29 cellular contexts compared by ENCODE assay signal in genomic region chr15:79099692-79100091, GRCh38. TPM values are rescaled to one million over a fixed set of nuclear protein-coding genes. Genes with fewer than 3 reads are reported as not detected.
A peak's percentile ranks its signal among the peaks of the same experiment; 100 is the strongest.
DNase-seq lines count a peak whose midpoint lies in the region; ATAC-seq and TF ChIP-seq lines count a peak whose summit lies in the region.
"Had no signal": no experiment of that assay in that cellular context is flagged by ENCODE, and none has a peak within 500 bp of the region (broad histone marks: within the 10 kb centered on the region; RNA-seq: fewer than 3 reads in every experiment).

No MANE protein-coding gene starts in this region.

- peak; percentile 12 for DNase-seq in CD14-positive monocyte (ENCODE audit: low spot score)
- DNase-seq in Panc1 (ENCODE audit: low read depth, low spot score), result no peak
- DNase-seq in ecto neural progenitor cell (ENCODE audit: low spot score), result peak; percentile 36
- DNase-seq in mesenteric fat pad (ENCODE audit: low spot score), result peak; percentile 24
- DNase-seq in middle frontal gyrus (ENCODE audit: extremely low spot score, low spot score), result no peak
- DNase-seq in OCI-M2 (lab: John Stamatoyannopoulos, UW; ENCODE audit: unreplicated experiment), result no peak
- DNase-seq in retina, result no peak
- DNase-seq: activated CD4-positive, alpha-beta T cell treated with anti-CD3 and anti-CD28 coated beads, Interleukin-2, amount 50 U/mL, for 4 hours; activated CD4-positive, CD25-positive, alpha-beta regulatory T cell; activated CD8-positive, alpha-beta memory T cell treated with anti-CD3 and anti-CD28 coated beads, Interleukin-2, amount 50 U/mL, for 48 hours; BE2C; dermis blood vessel endothelial cell; H7; hippocampal formation; left lung; naive thymus-derived CD8-positive, alpha-beta T cell; nucleus accumbens; PC-9; psoas muscle; SHP77 treated with DMSO at 0.1 percent for 48 hours; stimulated activated naive CD4-positive, alpha-beta T cell; SW 1271; T1000 had no signal

- intact Hi-C loops in CD14-positive monocyte (cut with micrococcal nuclease), result no loop called here
- intact Hi-C loops in Panc1 (cut with micrococcal nuclease; ENCODE audit: unreplicated experiment), result no loop called here

- in situ Hi-C loops in Panc1 (cut with HindIII; ENCODE audit: low pct_unique_long_range_greater_than_20kb, low sequenced_read_pairs), result no loop called here

- TF ChIP-seq CTCF in CD14-positive monocyte (IDR thresholded peaks at IDR 0.05) (no peak), Panc1 (IDR thresholded peaks at IDR 0.05) (no peak)

- ATAC-seq in Panc1 (peak; percentile 21; the same call in 1 of the 2 replicates), HG03097 (IDR thresholded peaks at IDR 0.05; ENCODE audit: low FRiP score, unreplicated experiment) (no peak)
- ATAC-seq: gastroesophageal sphincter; left lung; naive thymus-derived CD8-positive, alpha-beta T cell; psoas muscle had no signal

- H3K4me3 ChIP-seq in Panc1 (ENCODE audit: low read depth in 2 of 2, low read length in 2 of 2), result no peak overlapping the region
- H3K4me3 ChIP-seq: gastroesophageal sphincter, left lung, PC-9, psoas muscle, vagina had no signal

- H3K27ac ChIP-seq in Panc1 (ENCODE audit: low read length), result no peak overlapping the region
- H3K27ac ChIP-seq: gastroesophageal sphincter, left lung, PC-9, psoas muscle, vagina had no signal

- BruUV-seq in Panc1 (replicated peaks; lab: Mats Ljungman, UMichigan), result no TSS peak

- H3K36me3 Mint-ChIP-seq in CD14-positive monocyte, result no peaks in the 10 kb centered on the region
- H3K36me3 Mint-ChIP-seq: activated naive CD4-positive, alpha-beta T cell treated with anti-CD3 and anti-CD28 coated beads, Interleukin-2, amount 50 U/mL, for 24 hours; mesothelial cell of epicardium; naive thymus-derived CD8-positive, alpha-beta T cell had no signal

- H3K9me3 ChIP-seq in Panc1 (ENCODE audit: control insufficient read depth, insufficient read depth, low read depth, low read length), result no peaks in the 10 kb centered on the region
- H3K9me3 ChIP-seq: BE2C, gastroesophageal sphincter, left lung, psoas muscle, vagina had no signal

- peaks cover 48% of the 10 kb centered on the region for H3K27me3 ChIP-seq in Panc1 (ENCODE audit: control insufficient read depth, insufficient read depth, low read length)
- H3K27me3 ChIP-seq: vagina had no signal

- CTCF ChIA-PET in Panc1 (lab: Charles Lee), result no interaction called here

- H3K4me1 ChIP-seq in Panc1 (ENCODE audit: control insufficient read depth, insufficient read depth, low read length), result no peaks in the 10 kb centered on the region
- H3K4me1 ChIP-seq: BE2C, gastroesophageal sphincter, left lung, psoas muscle had no signal

- no peak overlapping the region for H3K27ac Mint-ChIP-seq in CD14-positive monocyte
- H3K27ac Mint-ChIP-seq: activated naive CD4-positive, alpha-beta T cell treated with anti-CD3 and anti-CD28 coated beads, Interleukin-2, amount 50 U/mL, for 24 hours; mesothelial cell of epicardium; naive thymus-derived CD8-positive, alpha-beta T cell had no signal

- no peaks in the 10 kb centered on the region for H3K4me1 Mint-ChIP-seq in CD14-positive monocyte
- H3K4me1 Mint-ChIP-seq: activated naive CD4-positive, alpha-beta T cell treated with anti-CD3 and anti-CD28 coated beads, Interleukin-2, amount 50 U/mL, for 24 hours; mesothelial cell of epicardium; naive thymus-derived CD8-positive, alpha-beta T cell had no signal

- H3K4me3 Mint-ChIP-seq in CD14-positive monocyte, result peak overlapping the region in 1 of 2 donors; percentile 31
- H3K4me3 Mint-ChIP-seq: activated naive CD4-positive, alpha-beta T cell treated with anti-CD3 and anti-CD28 coated beads, Interleukin-2, amount 50 U/mL, for 24 hours; mesothelial cell of epicardium; naive thymus-derived CD8-positive, alpha-beta T cell had no signal

- POLR2A ChIA-PET in Panc1 (lab: Charles Lee), result no interaction called here

- peaks cover 0 to 7% (median 0%) of the 10 kb centered on the region in 7 donors for H3K9me3 Mint-ChIP-seq in CD14-positive monocyte
- H3K9me3 Mint-ChIP-seq: activated naive CD4-positive, alpha-beta T cell treated with anti-CD3 and anti-CD28 coated beads, Interleukin-2, amount 50 U/mL, for 24 hours; mesothelial cell of epicardium had no signal

- peaks cover 29 to 37% (median 35%) of the 10 kb centered on the region in 3 donors for H3K27me3 Mint-ChIP-seq in CD14-positive monocyte (ENCODE audit: low read depth in 3 of 3)

- no peaks in the 10 kb centered on the region for H3K36me3 ChIP-seq in Panc1 (ENCODE audit: control insufficient read depth, insufficient read depth, low read length)
- H3K36me3 ChIP-seq: BE2C, gastroesophageal sphincter, left lung, vagina had no signal

RNA-seq across cellular contexts. Expression of gene RASGRF1, which starts 9.1 kb away (rescaled TPM):
- polyA plus RNA-seq in CD14-positive monocyte, result not detected
- total RNA-seq in Panc1 (2021; ENCODE audit: unreplicated experiment), result 0.59 TPM
- 1.2 TPM for polyA plus RNA-seq in Panc1 (2012; ENCODE audit: insufficient read length)
- not detected for total RNA-seq in mesenteric fat pad
- total RNA-seq: NCI-H460, psoas muscle, vagina had no signal
- polyA plus RNA-seq: naive thymus-derived CD8-positive, alpha-beta T cell had no signal

Comparison
In these comparisons a context has a peak if more than half of its experiments do, and no peak if none do; other contexts are left out.
1. DNase-seq: peak in CD14-positive monocyte (single experiment), ecto neural progenitor cell (single experiment) and mesenteric fat pad (single experiment); none in Panc1 (single experiment), middle frontal gyrus (single experiment), OCI-M2 (single experiment) and retina (single experiment).